ENCODE assay signal across 12 cellular contexts in genomic region chr20:32363492-32363891, GRCh38. TPM values are rescaled to one million over a fixed set of nuclear protein-coding genes. Genes with fewer than 3 reads are reported as not detected.
A peak's percentile ranks its signal among the peaks of the same experiment; 100 is the strongest.
DNase-seq lines count a peak whose midpoint lies in the region; ATAC-seq and TF ChIP-seq lines count a peak whose summit lies in the region.
"Had no signal": no experiment of that assay in that cellular context is flagged by ENCODE, and none has a peak within 500 bp of the region (broad histone marks: within the 10 kb centered on the region; RNA-seq: fewer than 3 reads in every experiment).

No MANE protein-coding gene starts in this region.

- intact Hi-C loops in activated CD4-positive, alpha-beta T cell treated with anti-CD3 and anti-CD28 coated beads for 36 hours (cut with DNase I, micrococcal nuclease): no loop called here
- intact Hi-C loops in prostate gland (cut with DNase I): no loop called here

- H3K9me3 Mint-ChIP-seq in activated CD4-positive, alpha-beta T cell treated with anti-CD3 and anti-CD28 coated beads for 36 hours (ENCODE audit: low read depth): no peaks in the 10 kb centered on the region
- H3K9me3 Mint-ChIP-seq in chondrocyte (ENCODE audit: low read depth): no peaks in the 10 kb centered on the region

- DNase-seq in activated CD4-positive, alpha-beta T cell treated with anti-CD3 and anti-CD28 coated beads for 36 hours: no peak
- no peak for DNase-seq in activated CD4-positive, alpha-beta T cell treated with anti-CD3 and anti-CD28 coated beads, Interleukin-2, amount 50 U/mL, for 48 hours
- DNase-seq in RWPE2 (ENCODE audit: low spot score) (peak; percentile 3), chondrocyte (ENCODE audit: low spot score) (no peak), amygdala (lab: John Stamatoyannopoulos, UW) (no peak), prostate gland (ENCODE audit: low spot score) (no peak), NCI-H345 (lab: John Stamatoyannopoulos, UW) (no peak)
- DNase-seq: NCI-H1436 treated with DMSO at 0.1 percent for 48 hours, retina, upper lobe of left lung had no signal

- TF ChIP-seq CTCF in RWPE2 (IDR thresholded peaks at IDR 0.05; ENCODE audit: poor library complexity, severe bottlenecking): no peak
- TF ChIP-seq CTCF in chondrocyte (IDR thresholded peaks at IDR 0.05): no peak
- no peak for TF ChIP-seq CTCF in prostate gland (IDR thresholded peaks at IDR 0.05)

- no peaks in the 10 kb centered on the region for H3K27me3 Mint-ChIP-seq in activated CD4-positive, alpha-beta T cell treated with anti-CD3 and anti-CD28 coated beads for 36 hours
- H3K27me3 Mint-ChIP-seq in chondrocyte (ENCODE audit: low read depth): no peaks in the 10 kb centered on the region

- ATAC-seq in activated CD4-positive, alpha-beta T cell treated with anti-CD3 and anti-CD28 coated beads for 36 hours: no peak
- ATAC-seq in RWPE2 (ENCODE audit: low read depth): no peak
- ATAC-seq: esophagus mucosa had no signal

- H3K36me3 ChIP-seq in RWPE2 (ENCODE audit: low read depth) (peaks cover 33% of the 10 kb centered on the region), skeletal muscle satellite cell (ENCODE audit: insufficient read depth, low read length) (peaks cover 11% of the 10 kb centered on the region), prostate gland (no peaks in the 10 kb centered on the region)

- peak overlapping the region; percentile 59 for H3K27ac Mint-ChIP-seq in activated CD4-positive, alpha-beta T cell treated with anti-CD3 and anti-CD28 coated beads for 36 hours
- H3K27ac Mint-ChIP-seq in chondrocyte (ENCODE audit: unreplicated experiment): peak overlapping the region; percentile 81

- H3K9ac ChIP-seq in skeletal muscle satellite cell (ENCODE audit: low read depth, low read length): no peak overlapping the region

- peak overlapping the region; percentile 40 for H3K4me2 ChIP-seq in skeletal muscle satellite cell (ENCODE audit: low read length)

- no peak for TF ChIP-seq POLR2A in prostate gland (IDR thresholded peaks at IDR 0.05)

- H3K4me3 ChIP-seq in RWPE2 (ENCODE audit: severe bottlenecking) (no peak overlapping the region), skeletal muscle satellite cell (ENCODE audit: low read length) (no peak overlapping the region), prostate gland (no peak overlapping the region)
- H3K4me3 ChIP-seq: upper lobe of left lung had no signal

- peaks cover 81% of the 10 kb centered on the region for H3K4me1 Mint-ChIP-seq in activated CD4-positive, alpha-beta T cell treated with anti-CD3 and anti-CD28 coated beads for 36 hours
- H3K4me1 Mint-ChIP-seq in chondrocyte (ENCODE audit: low read depth): peaks cover 73% of the 10 kb centered on the region

- WGBS in prostate gland: 48% methylated on average over 2 of the region's 2 CpGs

- H3K27ac ChIP-seq in RWPE2 (ENCODE audit: poor library complexity, severe bottlenecking): no peak overlapping the region
- peak overlapping the region in 1 of 2 donors; percentile 36 for H3K27ac ChIP-seq in prostate gland

- H3K4me1 ChIP-seq in RWPE2 (ENCODE audit: insufficient read depth, poor library complexity, severe bottlenecking): no peaks in the 10 kb centered on the region
- H3K4me1 ChIP-seq in skeletal muscle satellite cell (ENCODE audit: control insufficient read depth, insufficient read depth, low read length): peaks cover 54% of the 10 kb centered on the region
- peaks cover 4% of the 10 kb centered on the region for H3K4me1 ChIP-seq in prostate gland (replicated peaks)

- POLR2A ChIA-PET in activated CD4-positive, alpha-beta T cell treated with anti-CD3 and anti-CD28 coated beads for 36 hours (lab: Charles Lee): interaction anchor here (0.6 to 0.7 kb wide), 2 partner anchors 165 to 210 kb away, joined by 6 to 8 read pairs; no protein-coding TSS in a partner anchor

- no peaks in the 10 kb centered on the region for H3K9me3 ChIP-seq in RWPE2 (ENCODE audit: severe bottlenecking)
- H3K9me3 ChIP-seq in skeletal muscle satellite cell (replicated peaks; ENCODE audit: low read length): no peaks in the 10 kb centered on the region
- no peaks in the 10 kb centered on the region for H3K9me3 ChIP-seq in prostate gland
- H3K9me3 ChIP-seq: upper lobe of left lung had no signal

- H3K27me3 ChIP-seq in RWPE2 (ENCODE audit: insufficient read depth, poor library complexity, severe bottlenecking) (no peaks in the 10 kb centered on the region), skeletal muscle satellite cell (ENCODE audit: control insufficient read depth, insufficient read depth, low read length) (no peaks in the 10 kb centered on the region), prostate gland (replicated peaks; ENCODE audit: insufficient read depth) (no peaks in the 10 kb centered on the region)
- H3K27me3 ChIP-seq: upper lobe of left lung had no signal

- H3K4me3 Mint-ChIP-seq in activated CD4-positive, alpha-beta T cell treated with anti-CD3 and anti-CD28 coated beads for 36 hours: peak overlapping the region; percentile 99
- H3K4me3 Mint-ChIP-seq in chondrocyte (ENCODE audit: unreplicated experiment): no peak overlapping the region

- peaks cover 50% of the 10 kb centered on the region for H3K36me3 Mint-ChIP-seq in activated CD4-positive, alpha-beta T cell treated with anti-CD3 and anti-CD28 coated beads for 36 hours (ENCODE audit: low read depth)
- no peaks in the 10 kb centered on the region for H3K36me3 Mint-ChIP-seq in chondrocyte (ENCODE audit: low read depth)

- CTCF ChIA-PET in activated CD4-positive, alpha-beta T cell treated with anti-CD3 and anti-CD28 coated beads for 36 hours (lab: Charles Lee): interaction anchor here (0.6 to 0.7 kb wide), 3 partner anchors 8 to 176 kb away, joined by 3 read pairs; no protein-coding TSS in a partner anchor

RNA-seq across cellular contexts. Expression of gene ASXL1, which starts 5.4 kb away (rescaled TPM):
- 100 to 1,000 TPM; 129 to 141 TPM for total RNA-seq in activated CD4-positive, alpha-beta T cell treated with anti-CD3 and anti-CD28 coated beads for 36 hours
- 59.9 to 92.6 TPM (median 78.9 TPM) in 3 replicates for total RNA-seq in chondrocyte
- total RNA-seq in skeletal muscle satellite cell (2012; rRNA removed): 29.9 and 34.5 TPM in 2 replicates
- 100 to 1,000 TPM in 1 of 2 donors, 10 to 100 TPM in 1; 30.4 to 106 TPM for total RNA-seq in prostate gland
